Comparison of ENCODE assay signal across 8 cellular contexts in genomic region chr19:48646192-48646911, GRCh38. TPM values are rescaled to one million over a fixed set of nuclear protein-coding genes. Genes with fewer than 3 reads are reported as not detected.
A peak's percentile ranks its signal among the peaks of the same experiment; 100 is the strongest.
DNase-seq lines count a peak whose midpoint lies in the region; ATAC-seq and TF ChIP-seq lines count a peak whose summit lies in the region.

No MANE protein-coding gene starts in this region.

- peak overlapping the region; percentile 78 for H3K18ac ChIP-seq in mesendoderm (ENCODE audit: low read length)

- peak; percentile 94 for TF ChIP-seq CTCF in BJ (IDR thresholded peaks at IDR 0.05; ENCODE audit: insufficient read depth, low read depth, low read length)

- H3K23ac ChIP-seq in mesendoderm (ENCODE audit: low read length): no peak overlapping the region

- peak overlapping the region; percentile 55 for H3K27ac ChIP-seq in mesendoderm (ENCODE audit: low read depth, low read length)

- POLR2A ChIA-PET in BJ (lab: Charles Lee): no interaction called here

- no peak overlapping the region for H3K4ac ChIP-seq in mesendoderm (ENCODE audit: low read depth, low read length)

- peak; percentile 78 for ATAC-seq in GM19372 (IDR thresholded peaks at IDR 0.05; ENCODE audit: low read depth, unreplicated experiment)

- H3K4me1 ChIP-seq in mesendoderm (ENCODE audit: control insufficient read depth, low read depth, low read length): no peaks in the 10 kb centered on the region

- H2BK5ac ChIP-seq in mesendoderm (ENCODE audit: low read length): no peak overlapping the region

- peak overlapping the region; percentile 69 for H3K9ac ChIP-seq in mesendoderm (ENCODE audit: low read length)

- no peak overlapping the region for H2BK120ac ChIP-seq in mesendoderm (ENCODE audit: low read depth, low read length)

- no peaks in the 10 kb centered on the region for H3K79me2 ChIP-seq in mesendoderm (ENCODE audit: control insufficient read depth, insufficient read depth, low read length)

- DNase-seq in BJ (ENCODE audit: low read depth): no peak
- peak; percentile 89 for DNase-seq in HPDE6-E6E7 (ENCODE audit: extremely low spot score)
- peak; percentile 67 for DNase-seq in NK-92 (lab: John Stamatoyannopoulos, UW; ENCODE audit: unreplicated experiment)
- DNase-seq in activated CD8-positive, alpha-beta memory T cell treated with anti-CD3 and anti-CD28 coated beads for 1 hour (ENCODE audit: extremely low read depth in 1 of 2, low read depth in 1 of 2): peak; percentile 82
- peak; percentile 89 for DNase-seq in effector CD8-positive, alpha-beta T cell (lab: John Stamatoyannopoulos, UW)
- peak; percentile 97 for DNase-seq in mesendoderm
- DNase-seq in stimulated activated CD8-positive, alpha-beta memory T cell treated with anti-CD3 and anti-CD28 coated beads, Interleukin-12 subunit alpha, Interleukin-12 subunit beta, amount 100 ng/mL, for 4 hours (ENCODE audit: low read depth): peak; percentile 87

- no peaks in the 10 kb centered on the region for H3K79me1 ChIP-seq in mesendoderm (ENCODE audit: low read length)

- H3K4me3 ChIP-seq in BJ (ENCODE audit: low read depth, low read length) (peak overlapping the region; percentile 47), mesendoderm (ENCODE audit: low read length) (peak overlapping the region; percentile 63)

- H3K27me3 ChIP-seq in BJ (ENCODE audit: control insufficient read depth, insufficient read depth, low read length): no peaks in the 10 kb centered on the region
- H3K27me3 ChIP-seq in mesendoderm (ENCODE audit: insufficient read depth, low read length, poor library complexity): no peaks in the 10 kb centered on the region

- no CpG with 5 or more reads among the region's 36 CpGs for WGBS in mesendoderm (ENCODE audit: extremely low coverage, insufficient coverage, low lambda C conversion rate)

- H3K4me2 ChIP-seq in mesendoderm (ENCODE audit: low read length): peak overlapping the region; percentile 96

- H2BK15ac ChIP-seq in mesendoderm (replicated peaks; ENCODE audit: low read depth): no peak overlapping the region

- no peak overlapping the region for H4K8ac ChIP-seq in mesendoderm (ENCODE audit: low read depth, low read length)

- no peak overlapping the region for H2AK5ac ChIP-seq in mesendoderm (ENCODE audit: low read length)

- peak overlapping the region; percentile 79 for H3K56ac ChIP-seq in mesendoderm (ENCODE audit: low read length)

- H4K5ac ChIP-seq in mesendoderm (ENCODE audit: low read length): no peak overlapping the region

- CTCF ChIA-PET in BJ (lab: Yijun Ruan, JAX): interaction anchor here (0.6 to 3.5 kb wide), 23 partner anchors 10 to 196 kb away, joined by 3 to 20 read pairs (median 4); partner anchors contain the start of genes RPL18 and SPHK2

- no peaks in the 10 kb centered on the region for H3K36me3 ChIP-seq in BJ (ENCODE audit: control insufficient read depth, insufficient read depth, low read length)
- H3K36me3 ChIP-seq in mesendoderm (ENCODE audit: control insufficient read depth, insufficient read depth, low read length): no peaks in the 10 kb centered on the region

RNA-seq across cellular contexts. Expression of gene CA11, which starts 0.4 kb away (rescaled TPM):
- polyA plus RNA-seq in BJ (2011; rRNA removed): 3.0 and 3.2 TPM in 2 replicates
- polyA minus RNA-seq in BJ (2011; rRNA and poly(A)+ RNA removed): 0.41 and 1.3 TPM in 2 replicates
- polyA plus RNA-seq in mesendoderm (2013, experiment 1 of 2): 29.3 TPM
- 31.9 TPM for polyA plus RNA-seq in mesendoderm (2013, experiment 2 of 2)

RNA-seq across cellular contexts. Expression of gene DBP, which starts 9.2 kb away (rescaled TPM):
- polyA plus RNA-seq in BJ (2011; rRNA removed): 4.3 and 5.3 TPM in 2 replicates
- 5.2 and 6.0 TPM in 2 replicates for polyA minus RNA-seq in BJ (2011; rRNA and poly(A)+ RNA removed)
- 2.0 TPM for polyA plus RNA-seq in mesendoderm (2013, experiment 1 of 2)
- 1.9 TPM for polyA plus RNA-seq in mesendoderm (2013, experiment 2 of 2)

RNA-seq across cellular contexts. Expression of gene NTN5, which starts 26.5 kb away (rescaled TPM):
- 0.10 and 0.11 TPM in 2 replicates for polyA plus RNA-seq in BJ (2011; rRNA removed)
- polyA minus RNA-seq in BJ (2011; rRNA and poly(A)+ RNA removed): 0.19 TPM in 1 of 2 replicates, not detected in the other
- 0.04 TPM for polyA plus RNA-seq in mesendoderm (2013, experiment 1 of 2)
- 0.07 TPM for polyA plus RNA-seq in mesendoderm (2013, experiment 2 of 2)

RNA-seq across cellular contexts. Expression of gene SPHK2, which starts 27.0 kb away (rescaled TPM):
- 5.6 and 9.2 TPM in 2 replicates for polyA plus RNA-seq in BJ (2011; rRNA removed)
- polyA minus RNA-seq in BJ (2011; rRNA and poly(A)+ RNA removed): 5.1 and 7.5 TPM in 2 replicates
- 19.4 TPM for polyA plus RNA-seq in mesendoderm (2013, experiment 1 of 2)
- 20.6 TPM for polyA plus RNA-seq in mesendoderm (2013, experiment 2 of 2)

RNA-seq across cellular contexts. Expression of gene RPL18, which starts 27.4 kb away (rescaled TPM):
- 1,260 and 1,324 TPM in 2 replicates for polyA plus RNA-seq in BJ (2011; rRNA removed)
- 479 and 695 TPM in 2 replicates for polyA minus RNA-seq in BJ (2011; rRNA and poly(A)+ RNA removed)
- polyA plus RNA-seq in mesendoderm (2013, experiment 1 of 2): 1,890 TPM
- polyA plus RNA-seq in mesendoderm (2013, experiment 2 of 2): 1,896 TPM
